Comparison of ENCODE assay signal across 14 cellular contexts in genomic region chr2:69777778-69778089, GRCh38.
"Had no signal": no experiment of that assay in that cellular context is flagged by ENCODE, and none has a peak within 500 bp of the region (broad histone marks: within the 10 kb centered on the region; RNA-seq: fewer than 3 reads in every experiment).

No MANE protein-coding gene starts in this region.

- H3K27me3 ChIP-seq: cardiac muscle cell, dorsolateral prefrontal cortex, gastroesophageal sphincter, heart right ventricle, upper lobe of right lung had no signal

- DNase-seq: activated CD4-positive, alpha-beta T cell treated with anti-CD3 and anti-CD28 coated beads, Interleukin-2, amount 50 U/mL, for 48 hours; activated naive CD4-positive, alpha-beta T cell treated with anti-CD3 and anti-CD28 coated beads, Interleukin-2, amount 10 ng/mL, durations not matched to agents 7 days and 5 days; activated T-cell treated with anti-CD3 and anti-CD28 coated beads, Interleukin-2, amount 50 U/mL, for 1 hour; dorsolateral prefrontal cortex; endodermal cell; erythroblast; heart right ventricle; upper lobe of right lung had no signal

- H3K36me3 ChIP-seq: cardiac muscle cell, gastroesophageal sphincter, upper lobe of right lung had no signal

- H3K27ac Mint-ChIP-seq: activated naive CD4-positive, alpha-beta T cell treated with anti-CD3 and anti-CD28 coated beads, Interleukin-2, amount 10 ng/mL, durations not matched to agents 7 days and 5 days; endodermal cell; stimulated activated naive CD8-positive, alpha-beta T cell treated with anti-CD3 and anti-CD28 coated beads, Interleukin-15, Interleukin-2, amounts not matched to agents 100 ng/mL and 50 ng/mL, for 24 hours had no signal

- H3K4me3 Mint-ChIP-seq: activated naive CD4-positive, alpha-beta T cell treated with anti-CD3 and anti-CD28 coated beads, Interleukin-2, amount 10 ng/mL, durations not matched to agents 7 days and 5 days; endodermal cell; stimulated activated naive CD8-positive, alpha-beta T cell treated with anti-CD3 and anti-CD28 coated beads, Interleukin-15, Interleukin-2, amounts not matched to agents 100 ng/mL and 50 ng/mL, for 24 hours had no signal

- H3K9me3 ChIP-seq: gastroesophageal sphincter, upper lobe of right lung had no signal

- H3K4me3 ChIP-seq: cardiac muscle cell, dorsolateral prefrontal cortex, gastroesophageal sphincter, heart right ventricle, upper lobe of right lung had no signal

- FAIRE-seq: astrocyte had no signal

- H3K9me3 Mint-ChIP-seq: stimulated activated naive CD8-positive, alpha-beta T cell treated with anti-CD3 and anti-CD28 coated beads, Interleukin-15, Interleukin-2, amounts not matched to agents 100 ng/mL and 50 ng/mL, for 24 hours had no signal

- ATAC-seq: gastroesophageal sphincter, heart right ventricle, sciatic nerve, upper lobe of right lung had no signal

- H3K27me3 Mint-ChIP-seq: stimulated activated naive CD8-positive, alpha-beta T cell treated with anti-CD3 and anti-CD28 coated beads, Interleukin-15, Interleukin-2, amounts not matched to agents 100 ng/mL and 50 ng/mL, for 24 hours had no signal

- H3K27ac ChIP-seq: cardiac muscle cell, dorsolateral prefrontal cortex, gastroesophageal sphincter, heart right ventricle, upper lobe of right lung, VCaP had no signal
